Comparison of ENCODE assay signal across 10 cellular contexts in the genomic region with DNA sequence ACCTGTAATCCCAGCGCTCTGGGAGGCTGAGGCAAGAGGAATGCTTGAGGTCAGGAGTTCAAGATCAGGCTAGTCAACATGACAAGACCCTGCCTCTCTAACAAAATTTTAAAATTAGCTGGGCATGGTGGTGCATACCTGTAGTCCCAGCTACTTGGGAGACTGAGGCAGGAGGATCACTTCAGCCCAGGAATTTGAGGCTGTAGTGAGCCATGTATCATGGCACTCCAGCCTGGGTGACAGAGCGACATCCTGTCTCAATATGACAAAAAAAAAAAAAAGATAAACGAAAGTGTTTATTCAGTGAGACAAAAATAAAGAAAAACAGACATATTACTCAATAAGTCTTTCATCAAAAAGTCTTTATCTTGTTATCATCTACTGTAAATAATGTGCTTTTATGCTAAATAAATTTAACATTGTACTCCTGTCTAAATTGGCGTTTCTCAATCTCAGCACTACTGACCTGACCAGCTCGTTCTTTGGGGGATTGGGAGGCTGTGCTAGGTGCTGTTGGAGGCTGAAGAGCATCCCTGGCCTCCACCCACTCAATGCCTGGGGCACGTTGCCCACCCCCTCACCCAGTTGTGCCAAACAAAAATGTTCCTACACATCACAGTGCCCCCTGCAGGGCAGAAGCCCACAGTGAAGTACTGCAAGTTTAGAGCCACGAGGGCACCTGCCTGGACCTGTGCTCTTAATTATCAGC. TPM values are rescaled to one million over a fixed set of nuclear protein-coding genes. Genes with fewer than 3 reads are reported as not detected.
DNase-seq lines count a peak whose midpoint lies in the region; ATAC-seq, FAIRE-seq and TF ChIP-seq lines count a peak whose summit lies in the region.
"Had no signal": no experiment of that assay in that cellular context is flagged by ENCODE, and none has a peak within 500 bp of the region (broad histone marks: within the 10 kb centered on the region; RNA-seq: fewer than 3 reads in every experiment).

No MANE protein-coding gene starts in this region.

- POLR2A ChIA-PET in IMR-90 (lab: Charles Lee; ENCODE audit: unreplicated experiment): no interaction called here

- ATAC-seq in IMR-90 (ENCODE audit: low read depth): no peak
- ATAC-seq in natural killer cell: no peak
- ATAC-seq in stimulated activated memory B cell treated with anti-CD40 and anti-IgM and Interleukin-4, amounts not matched to agents 10 μg/mL and 1 μg/mL and 100 μg/mL, for 72 hours: no peak

- no peak overlapping the region for H3K56ac ChIP-seq in IMR-90 (ENCODE audit: extremely low read depth, insufficient read depth, low read length)

- H3K79me2 ChIP-seq in astrocyte (ENCODE audit: insufficient read depth, low read length): peaks cover 14% of the 10 kb centered on the region

- CTCF ChIA-PET in IMR-90 (lab: Yijun Ruan, JAX): interaction anchor here (0.6 to 1.6 kb wide), 5 partner anchors 14 to 60 kb away, joined by 3 to 6 read pairs (median 3); no protein-coding TSS in a partner anchor

- H2AFZ ChIP-seq in IMR-90 (replicated peaks; ENCODE audit: low read length, poor library complexity) (no peak overlapping the region), astrocyte (ENCODE audit: low read depth, low read length) (no peak overlapping the region)

- DNase-seq in NCI-H2227 (lab: John Stamatoyannopoulos, UW; ENCODE audit: unreplicated experiment): peak; percentile 37
- DNase-seq in NCI-H2227 treated with DMSO at 0.1 percent for 48 hours (lab: John Stamatoyannopoulos, UW): no peak
- no peak for DNase-seq in IMR-90
- DNase-seq in astrocyte (ENCODE audit: low read depth): no peak
- DNase-seq in natural killer cell: no peak
- no peak for DNase-seq in DMS114 treated with DMSO at 0.1 percent for 48 hours (lab: John Stamatoyannopoulos, UW; ENCODE audit: unreplicated experiment)
- no peak for DNase-seq in NOMO-1 treated with dmso at 0.1 percent for 144 hours (lab: John Stamatoyannopoulos, UW; ENCODE audit: unreplicated experiment)
- DNase-seq: C1 segment of cervical spinal cord had no signal

- no peak overlapping the region; the same call in 1 of the 2 replicates for H2BK20ac ChIP-seq in IMR-90 (ENCODE audit: low read depth, low read length)

- TF ChIP-seq RAD21 in IMR-90 (IDR thresholded peaks at IDR 0.05; ENCODE audit: low read length): no peak

- BruUV-seq in IMR-90 (replicated peaks; lab: Mats Ljungman, UMichigan): no TSS peak

- H3K79me1 ChIP-seq in IMR-90 (ENCODE audit: low read depth in 1 of 2, low read length in 2 of 2): peaks cover 22 to 40% of the 10 kb centered on the region in 2 experiments

- no peaks in the 10 kb centered on the region for H3K27me3 Mint-ChIP-seq in astrocyte (ENCODE audit: low read depth, unreplicated experiment)
- H3K27me3 Mint-ChIP-seq in natural killer cell (ENCODE audit: low read depth in 2 of 2): no peaks in the 10 kb centered on the region
- no peaks in the 10 kb centered on the region for H3K27me3 Mint-ChIP-seq in stimulated activated memory B cell treated with anti-CD40 and anti-IgM and Interleukin-4, amounts not matched to agents 10 μg/mL and 1 μg/mL and 100 μg/mL, for 72 hours
- H3K27me3 Mint-ChIP-seq: memory B cell had no signal

- H2AK5ac ChIP-seq in IMR-90 (ENCODE audit: low read depth, low read length): peak overlapping the region; percentile 33

- H3K4me3 ChIP-seq in IMR-90 (ENCODE audit: insufficient read depth, low read depth, low read length) (no peak overlapping the region), astrocyte (ENCODE audit: insufficient read depth, low read depth, low read length) (no peak overlapping the region)

- H4K91ac ChIP-seq in IMR-90 (ENCODE audit: insufficient read depth, low read depth, low read length): 0 out of 2 replicates have a peak overlapping the region, but pooled peaks have one; percentile 33

- H3K9ac ChIP-seq in IMR-90 (ENCODE audit: low read depth, low read length) (no peak overlapping the region), astrocyte (ENCODE audit: low read length) (no peak overlapping the region)

- H3K9me3 ChIP-seq in IMR-90 (ENCODE audit: control insufficient read depth, insufficient read depth, low read length) (no peaks in the 10 kb centered on the region), astrocyte (ENCODE audit: insufficient read depth, low read depth, low read length) (no peaks in the 10 kb centered on the region)

- H3K4me2 ChIP-seq in IMR-90 (ENCODE audit: low read depth, low read length) (no peak overlapping the region), astrocyte (ENCODE audit: low read length) (no peak overlapping the region)

- H3K4me3 Mint-ChIP-seq in astrocyte (ENCODE audit: unreplicated experiment) (no peak overlapping the region), natural killer cell (no peak overlapping the region)
- H3K4me3 Mint-ChIP-seq in stimulated activated memory B cell treated with anti-CD40 and anti-IgM and Interleukin-4, amounts not matched to agents 10 μg/mL and 1 μg/mL and 100 μg/mL, for 72 hours: no peak overlapping the region
- H3K4me3 Mint-ChIP-seq: memory B cell had no signal

- dilution Hi-C loops in IMR-90 (cut with HindIII; ENCODE audit: low sequenced_read_pairs, unreplicated experiment): no loop called here

- peaks cover 15% of the 10 kb centered on the region for H3K9me1 ChIP-seq in IMR-90 (ENCODE audit: insufficient read depth, low read length)

- H2BK5ac ChIP-seq in IMR-90 (ENCODE audit: low read depth, low read length, poor library complexity, severe bottlenecking): no peak overlapping the region

- H3K9me3 Mint-ChIP-seq in astrocyte (ENCODE audit: unreplicated experiment) (no peaks in the 10 kb centered on the region), natural killer cell (no peaks in the 10 kb centered on the region)
- no peaks in the 10 kb centered on the region for H3K9me3 Mint-ChIP-seq in stimulated activated memory B cell treated with anti-CD40 and anti-IgM and Interleukin-4, amounts not matched to agents 10 μg/mL and 1 μg/mL and 100 μg/mL, for 72 hours
- H3K9me3 Mint-ChIP-seq: memory B cell had no signal

- 92% methylated on average over 2 of the region's 7 CpGs; no CpG with 5 or more reads in 1 of the 2 experiments for WGBS in IMR-90 (ENCODE audit: extremely low coverage in 2 of 2, insufficient read length in 1 of 2), 2 experiments

- H2AK9ac ChIP-seq in IMR-90 (replicated peaks; ENCODE audit: low read depth, low read length, poor library complexity): no peak overlapping the region

- H3K36me3 ChIP-seq in IMR-90 (ENCODE audit: control insufficient read depth, insufficient read depth, low read length) (peaks cover 9% of the 10 kb centered on the region), astrocyte (ENCODE audit: insufficient read depth, low read length) (peaks cover 15% of the 10 kb centered on the region)

- H4K8ac ChIP-seq in IMR-90 (ENCODE audit: low read depth in 2 of 2, low read length in 2 of 2): no peak overlapping the region

- in situ Hi-C loops in IMR-90 (cut with MboI; ENCODE audit: low sequenced_read_pairs): no loop called here

- H3K27me3 ChIP-seq in IMR-90 (ENCODE audit: control insufficient read depth, insufficient read depth, low read length) (no peaks in the 10 kb centered on the region), astrocyte (ENCODE audit: insufficient read depth, low read length) (no peaks in the 10 kb centered on the region)

- H3K14ac ChIP-seq in IMR-90 (replicated peaks; ENCODE audit: low read depth, low read length): no peak overlapping the region

- H3K36me3 Mint-ChIP-seq in astrocyte (ENCODE audit: low read depth, unreplicated experiment): no peaks in the 10 kb centered on the region
- peaks cover 8% of the 10 kb centered on the region for H3K36me3 Mint-ChIP-seq in natural killer cell
- H3K36me3 Mint-ChIP-seq in stimulated activated memory B cell treated with anti-CD40 and anti-IgM and Interleukin-4, amounts not matched to agents 10 μg/mL and 1 μg/mL and 100 μg/mL, for 72 hours: peaks cover 50% of the 10 kb centered on the region

- no peak for FAIRE-seq in astrocyte (lab: Jason Lieb, UNC)

- intact Hi-C loops in IMR-90 (cut with micrococcal nuclease): no loop called here
- intact Hi-C loops in natural killer cell (cut with micrococcal nuclease): no loop called here

- no peak; the same call in 1 of the 2 replicates for TF ChIP-seq CTCF in IMR-90 (conservative IDR thresholded peaks at IDR 0.05; ENCODE audit: low read depth, low read length)
- peak; percentile 23 for TF ChIP-seq CTCF in astrocyte (IDR thresholded peaks at IDR 0.05; ENCODE audit: insufficient read depth, low read depth, low read length)
- peak; percentile 34 for TF ChIP-seq CTCF in natural killer cell (IDR thresholded peaks at IDR 0.05)

- no peak overlapping the region for H3K18ac ChIP-seq in IMR-90 (ENCODE audit: low read depth, low read length)

- H2BK120ac ChIP-seq in IMR-90 (ENCODE audit: low read depth, low read length): peak overlapping the region; percentile 47

- no peak overlapping the region for H3K23ac ChIP-seq in IMR-90 (ENCODE audit: low read depth, low read length)

- H3K27ac ChIP-seq in IMR-90 (ENCODE audit: insufficient read depth, low read length) (peak overlapping the region; percentile 3; the same call in 1 of the 2 replicates), astrocyte (ENCODE audit: low read depth, low read length) (no peak overlapping the region)

- H4K20me1 ChIP-seq in IMR-90 (ENCODE audit: insufficient read depth, low read length) (no peaks in the 10 kb centered on the region), astrocyte (ENCODE audit: insufficient read depth, low read length) (peaks cover 9% of the 10 kb centered on the region)

- no peak overlapping the region for H3K27ac Mint-ChIP-seq in astrocyte (ENCODE audit: unreplicated experiment)
- H3K27ac Mint-ChIP-seq in natural killer cell: no peak overlapping the region
- H3K27ac Mint-ChIP-seq in stimulated activated memory B cell treated with anti-CD40 and anti-IgM and Interleukin-4, amounts not matched to agents 10 μg/mL and 1 μg/mL and 100 μg/mL, for 72 hours: no peak overlapping the region
- H3K27ac Mint-ChIP-seq: memory B cell had no signal

- H3K4me1 Mint-ChIP-seq in astrocyte (ENCODE audit: low read depth, unreplicated experiment) (peaks cover 21% of the 10 kb centered on the region), natural killer cell (no peaks in the 10 kb centered on the region)
- H3K4me1 Mint-ChIP-seq in stimulated activated memory B cell treated with anti-CD40 and anti-IgM and Interleukin-4, amounts not matched to agents 10 μg/mL and 1 μg/mL and 100 μg/mL, for 72 hours: no peaks in the 10 kb centered on the region
- H3K4me1 Mint-ChIP-seq: memory B cell had no signal

- no peak for TF ChIP-seq POLR2A in IMR-90 (IDR thresholded peaks at IDR 0.05; ENCODE audit: low read depth, low read length)

- H2BK15ac ChIP-seq in IMR-90 (ENCODE audit: low read depth, low read length): 0 out of 3 replicates have a peak overlapping the region, but pooled peaks have one; percentile 11

- peak overlapping the region; percentile 36; the same call in 1 of the 2 replicates for H3K4ac ChIP-seq in IMR-90 (ENCODE audit: low read depth, low read length)

- peaks cover 17% of the 10 kb centered on the region for H3K4me1 ChIP-seq in IMR-90 (ENCODE audit: control insufficient read depth, insufficient read depth, low read length)
- H3K4me1 ChIP-seq in astrocyte (ENCODE audit: insufficient read depth, low read length): peaks cover 28% of the 10 kb centered on the region

- H4K5ac ChIP-seq in IMR-90 (ENCODE audit: low read depth, low read length): no peak overlapping the region

RNA-seq across cellular contexts. Expression of a gene that starts 57.7 kb away (rescaled TPM):
- 25.8 and 31.7 TPM in 2 replicates for total RNA-seq in IMR-90 (2012; rRNA removed)
- 24.6 and 25.6 TPM in 2 replicates for polyA plus RNA-seq in IMR-90 (2012; rRNA removed)
- 7.0 and 13.1 TPM in 2 replicates for polyA plus RNA-seq in IMR-90 (2012; cell fraction: cytosol; rRNA removed)
- polyA plus RNA-seq in IMR-90 (2012; cell fraction: nucleus; rRNA removed; ENCODE audit: low replicate concordance): 7.8 and 11.2 TPM in 2 replicates
- 8.7 and 9.6 TPM in 2 replicates for total RNA-seq in astrocyte
- total RNA-seq in natural killer cell: 10 to 100 TPM in 2 of 3 donors, 1 to 10 TPM in 1; 8.8 to 14.8 (median 14.1) TPM

RNA-seq across cellular contexts. Expression of a gene that starts 59.3 kb away (rescaled TPM):
- total RNA-seq in IMR-90 (2012; rRNA removed) (under 0.01 TPM in 1 of 2 replicates, not detected in the other), astrocyte (0.09 TPM in 1 of 2 replicates, not detected in the other), natural killer cell (1 to 10 TPM; 1.3 to 2.5 (median 1.9) TPM)
- polyA plus RNA-seq in IMR-90 (2012; rRNA removed): 0.03 and 0.06 TPM in 2 replicates
- polyA plus RNA-seq in IMR-90 (2012; cell fraction: cytosol; rRNA removed): 0.05 and 0.09 TPM in 2 replicates
- 0.05 and 0.07 TPM in 2 replicates for polyA plus RNA-seq in IMR-90 (2012; cell fraction: nucleus; rRNA removed; ENCODE audit: low replicate concordance)
